28 cellular contexts compared by ENCODE assay signal in genomic region chr7:2880051-2880450, GRCh38.
"Had no signal": no experiment of that assay in that cellular context is flagged by ENCODE, and none has a peak within 500 bp of the region (broad histone marks: within the 10 kb centered on the region; RNA-seq: fewer than 3 reads in every experiment).

No MANE protein-coding gene starts in this region.

- H3K36me3 ChIP-seq: adrenal gland, ascending aorta, colonic mucosa, esophagus muscularis mucosa, left lung, ovary, prostate gland, spleen, thyroid gland, WERI-Rb-1 had no signal

- DNase-seq: activated CD4-positive, alpha-beta T cell treated with anti-CD3 and anti-CD28 coated beads for 36 hours; activated CD8-positive, alpha-beta memory T cell treated with anti-CD3 and anti-CD28 coated beads, Interleukin-2, amount 10 ng/mL, durations not matched to agents 7 days and 5 days; activated CD8-positive, alpha-beta T cell treated with anti-CD3 and anti-CD28 coated beads for 36 hours; activated effector memory CD4-positive, alpha-beta T cell treated with anti-CD3 and anti-CD28 coated beads, Interleukin-2, amount 50 U/mL, for 16 hours; activated T-cell treated with anti-CD3 and anti-CD28 coated beads for 4 hours; adrenal gland; colonic mucosa; dorsolateral prefrontal cortex; effector memory CD8-positive, alpha-beta T cell; hippocampal formation; kidney glomerular epithelial cell; left lung; naive B cell; ovary; spleen; stimulated activated CD4-positive, alpha-beta T cell treated with anti-CD3 and anti-CD28 coated beads, Interleukin-4, amount 100 ng/mL, for 24 hours; stimulated activated naive CD4-positive, alpha-beta T cell treated with Interleukin-2 at 50 U/mL for 16 hours; T-helper 1 cell; thyroid gland; WERI-Rb-1 had no signal

- H3K9me3 ChIP-seq: adrenal gland, ascending aorta, colonic mucosa, esophagus muscularis mucosa, left lung, ovary, prostate gland, spleen, thyroid gland had no signal

- H3K27ac Mint-ChIP-seq: activated CD4-positive, alpha-beta T cell treated with anti-CD3 and anti-CD28 coated beads for 36 hours; activated CD8-positive, alpha-beta memory T cell treated with anti-CD3 and anti-CD28 coated beads, Interleukin-2, amount 10 ng/mL, durations not matched to agents 7 days and 5 days; activated CD8-positive, alpha-beta T cell treated with anti-CD3 and anti-CD28 coated beads for 36 hours; activated naive CD4-positive, alpha-beta T cell treated with anti-CD3 and anti-CD28 coated beads, Interleukin-2, amount 50 U/mL, for 72 hours; effector memory CD8-positive, alpha-beta T cell had no signal

- H3K27ac ChIP-seq: adrenal gland, ascending aorta, colonic mucosa, esophagus muscularis mucosa, left lung, prostate gland, spleen, thyroid gland, WERI-Rb-1 had no signal

- FAIRE-seq: frontal cortex, TTC549 had no signal

- ATAC-seq: activated CD4-positive, alpha-beta T cell treated with anti-CD3 and anti-CD28 coated beads for 36 hours; activated CD8-positive, alpha-beta memory T cell treated with anti-CD3 and anti-CD28 coated beads, Interleukin-2, amount 10 ng/mL, durations not matched to agents 7 days and 5 days; activated CD8-positive, alpha-beta T cell treated with anti-CD3 and anti-CD28 coated beads for 36 hours; activated naive CD4-positive, alpha-beta T cell treated with anti-CD3 and anti-CD28 coated beads, Interleukin-2, amount 50 U/mL, for 72 hours; effector memory CD8-positive, alpha-beta T cell had no signal

- H3K27me3 Mint-ChIP-seq: activated CD4-positive, alpha-beta T cell treated with anti-CD3 and anti-CD28 coated beads for 36 hours; activated CD8-positive, alpha-beta memory T cell treated with anti-CD3 and anti-CD28 coated beads, Interleukin-2, amount 10 ng/mL, durations not matched to agents 7 days and 5 days; activated CD8-positive, alpha-beta T cell treated with anti-CD3 and anti-CD28 coated beads for 36 hours; central memory CD8-positive, alpha-beta T cell; effector memory CD8-positive, alpha-beta T cell had no signal

- H3K9me3 Mint-ChIP-seq: central memory CD8-positive, alpha-beta T cell; effector memory CD8-positive, alpha-beta T cell; naive B cell had no signal

- H3K27me3 ChIP-seq: adrenal gland, ascending aorta, dorsolateral prefrontal cortex, ovary, spleen, thyroid gland had no signal

- H3K36me3 Mint-ChIP-seq: activated CD8-positive, alpha-beta memory T cell treated with anti-CD3 and anti-CD28 coated beads, Interleukin-2, amount 10 ng/mL, durations not matched to agents 7 days and 5 days; activated naive CD4-positive, alpha-beta T cell treated with anti-CD3 and anti-CD28 coated beads, Interleukin-2, amount 50 U/mL, for 72 hours; naive B cell had no signal

- H3K4me1 ChIP-seq: adrenal gland, ascending aorta, colonic mucosa, esophagus muscularis mucosa, left lung, prostate gland, thyroid gland had no signal

- H3K4me3 ChIP-seq: adrenal gland, ascending aorta, colonic mucosa, dorsolateral prefrontal cortex, esophagus muscularis mucosa, left lung, lung, ovary, prostate gland, spleen, thyroid gland had no signal

- H3K4me3 Mint-ChIP-seq: activated CD4-positive, alpha-beta T cell treated with anti-CD3 and anti-CD28 coated beads for 36 hours; activated CD8-positive, alpha-beta memory T cell treated with anti-CD3 and anti-CD28 coated beads, Interleukin-2, amount 10 ng/mL, durations not matched to agents 7 days and 5 days; activated CD8-positive, alpha-beta T cell treated with anti-CD3 and anti-CD28 coated beads for 36 hours; central memory CD8-positive, alpha-beta T cell; effector memory CD8-positive, alpha-beta T cell had no signal
